In genomic region chr11:87141980-87142514, GRCh38 we compare ENCODE assay signal across 25 cellular contexts.
"Had no signal": no experiment of that assay in that cellular context is flagged by ENCODE, and none has a peak within 500 bp of the region (broad histone marks: within the 10 kb centered on the region; RNA-seq: fewer than 3 reads in every experiment).

No MANE protein-coding gene starts in this region.

- H3K27me3 ChIP-seq: adrenal gland, colonic mucosa, heart left ventricle, sigmoid colon, uterus had no signal

- H3K27ac ChIP-seq: adrenal gland, colonic mucosa, epithelial cell of prostate, heart left ventricle, lower lobe of right lung, sigmoid colon, uterus, WERI-Rb-1 had no signal

- H3K4me1 ChIP-seq: adrenal gland, colonic mucosa, uterus had no signal

- H3K27ac Mint-ChIP-seq: activated CD8-positive, alpha-beta T cell treated with anti-CD3 and anti-CD28 coated beads, Interleukin-2, amount 10 ng/mL, durations not matched to agents 7 days and 5 days; activated naive CD8-positive, alpha-beta T cell; stimulated activated naive B cell treated with anti-CD40 and anti-IgM and Interleukin-4, amounts not matched to agents 10 μg/mL and 1 μg/mL and 100 μg/mL, for 72 hours had no signal

- ATAC-seq: activated CD8-positive, alpha-beta T cell treated with anti-CD3 and anti-CD28 coated beads, Interleukin-2, amount 10 ng/mL, durations not matched to agents 7 days and 5 days; heart left ventricle; lower lobe of right lung; naive thymus-derived CD4-positive, alpha-beta T cell; stimulated activated naive B cell treated with anti-CD40 and anti-IgM and Interleukin-4, amounts not matched to agents 10 μg/mL and 1 μg/mL and 100 μg/mL, for 72 hours had no signal

- H3K27me3 Mint-ChIP-seq: activated naive CD8-positive, alpha-beta T cell; central memory CD8-positive, alpha-beta T cell; naive thymus-derived CD4-positive, alpha-beta T cell; stimulated activated naive B cell treated with anti-CD40 and anti-IgM and Interleukin-4, amounts not matched to agents 10 μg/mL and 1 μg/mL and 100 μg/mL, for 72 hours had no signal

- DNase-seq: activated CD4-positive, alpha-beta T cell treated with anti-CD3 and anti-CD28 coated beads for 1 hour; activated CD4-positive, alpha-beta T cell treated with anti-CD3 and anti-CD28 coated beads, Interleukin-2, amount 50 U/mL, for 1 hour; activated CD8-positive, alpha-beta T cell treated with anti-CD3 and anti-CD28 coated beads, Interleukin-2, amount 10 ng/mL, durations not matched to agents 7 days and 5 days; activated gamma-delta T cell treated with Interleukin-2 at 50 U/mL for 16 hours; activated T-cell treated with anti-CD3 and anti-CD28 coated beads, Interleukin-2, amount 50 U/mL, for 1 hour; adrenal gland; colonic mucosa; heart left ventricle; kidney; lower lobe of right lung; naive thymus-derived CD4-positive, alpha-beta T cell; posterior cingulate gyrus; sigmoid colon; stimulated activated CD4-positive, alpha-beta T cell treated with anti-CD3 and anti-CD28 coated beads, Interleukin-15, amount 100 ng/mL, for 24 hours; stimulated activated CD4-positive, alpha-beta T cell treated with anti-CD3 and anti-CD28 coated beads, Interleukin-2, amount 100 ng/mL, for 48 hours; stimulated activated CD8-positive, alpha-beta memory T cell treated with anti-CD3 and anti-CD28 coated beads, Interleukin-4, amount 100 ng/mL, for 48 hours; stimulated activated naive B cell treated with anti-CD40 and anti-IgM and Interleukin-4, amounts not matched to agents 10 μg/mL and 1 μg/mL and 100 μg/mL, for 72 hours; trophoblast cell; uterus; WERI-Rb-1 had no signal

- H3K36me3 ChIP-seq: adrenal gland, colonic mucosa, heart left ventricle, lower lobe of right lung, sigmoid colon, uterus, WERI-Rb-1 had no signal

- H3K4me3 ChIP-seq: adrenal gland, colonic mucosa, heart left ventricle, lower lobe of right lung, sigmoid colon, smooth muscle cell, uterus had no signal

- H3K4me2 ChIP-seq: smooth muscle cell had no signal

- H3K9me3 Mint-ChIP-seq: central memory CD8-positive, alpha-beta T cell had no signal

- H3K4me3 Mint-ChIP-seq: activated CD8-positive, alpha-beta T cell treated with anti-CD3 and anti-CD28 coated beads, Interleukin-2, amount 10 ng/mL, durations not matched to agents 7 days and 5 days; activated naive CD8-positive, alpha-beta T cell; central memory CD8-positive, alpha-beta T cell; neural crest cell; stimulated activated naive B cell treated with anti-CD40 and anti-IgM and Interleukin-4, amounts not matched to agents 10 μg/mL and 1 μg/mL and 100 μg/mL, for 72 hours had no signal
